Comparison of ENCODE assay signal across 25 cellular contexts in the genomic region with DNA sequence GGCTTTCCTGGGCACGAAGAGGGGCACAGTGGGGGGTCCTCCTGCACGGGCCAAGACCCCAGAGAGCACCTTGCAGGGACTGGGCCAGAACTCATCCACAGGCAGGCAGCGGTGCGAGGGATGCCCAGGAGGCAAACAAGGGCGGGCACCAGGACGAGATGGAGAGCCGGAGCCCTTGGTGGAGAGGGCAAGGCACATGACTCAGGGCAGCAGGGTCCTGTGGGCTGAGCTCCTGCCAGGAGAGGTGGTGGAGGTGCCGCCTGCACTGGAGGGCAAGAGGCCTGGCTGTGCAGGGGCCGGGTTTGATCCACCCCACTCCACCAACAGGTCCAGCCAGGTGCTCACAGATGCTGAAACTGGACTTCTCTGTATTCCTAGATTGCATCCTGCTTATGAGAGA.
DNase-seq lines count a peak whose midpoint lies in the region; ATAC-seq, FAIRE-seq and TF ChIP-seq lines count a peak whose summit lies in the region.
"Had no signal": no experiment of that assay in that cellular context is flagged by ENCODE, and none has a peak within 500 bp of the region (broad histone marks: within the 10 kb centered on the region; RNA-seq: fewer than 3 reads in every experiment).

No MANE protein-coding gene starts in this region.

- H3K4me3 Mint-ChIP-seq in endothelial cell (ENCODE audit: unreplicated experiment): no peak overlapping the region
- H3K4me3 Mint-ChIP-seq: CD14-positive monocyte; CD4-positive, CD25-positive, alpha-beta regulatory T cell; CD8-positive, alpha-beta T cell had no signal

- H3K4me3 ChIP-seq in left lung: no peak overlapping the region
- no peak overlapping the region for H3K4me3 ChIP-seq in neuronal stem cell (ENCODE audit: low read length in 2 of 2)
- no peak overlapping the region for H3K4me3 ChIP-seq in spleen
- no peak overlapping the region for H3K4me3 ChIP-seq in upper lobe of right lung
- H3K4me3 ChIP-seq in kidney (ENCODE audit: low read length in 2 of 2): no peak overlapping the region
- H3K4me3 ChIP-seq: BLaER1 had no signal

- no peak overlapping the region for H3K14ac ChIP-seq in neuronal stem cell (ENCODE audit: low read length)

- H3K4me1 Mint-ChIP-seq in endothelial cell (ENCODE audit: unreplicated experiment): no peaks in the 10 kb centered on the region
- H3K4me1 Mint-ChIP-seq: CD14-positive monocyte; CD4-positive, CD25-positive, alpha-beta regulatory T cell had no signal

- H3K9me3 Mint-ChIP-seq in endothelial cell (ENCODE audit: unreplicated experiment): peaks cover 56% of the 10 kb centered on the region
- H3K9me3 Mint-ChIP-seq: CD8-positive, alpha-beta T cell had no signal

- no peak overlapping the region for H2BK12ac ChIP-seq in neuronal stem cell (ENCODE audit: low read length)

- no peak overlapping the region for H3K4ac ChIP-seq in neuronal stem cell (ENCODE audit: low read length)

- no peak overlapping the region for H3K23ac ChIP-seq in neuronal stem cell (ENCODE audit: low read depth, low read length, poor library complexity)

- H4K91ac ChIP-seq in neuronal stem cell (ENCODE audit: low read depth, low read length, poor library complexity): no peak overlapping the region

- H2BK5ac ChIP-seq in neuronal stem cell (ENCODE audit: low read length): no peak overlapping the region

- no peaks in the 10 kb centered on the region for H3K79me1 ChIP-seq in neuronal stem cell (ENCODE audit: low read depth, low read length)

- H2BK15ac ChIP-seq in neuronal stem cell (ENCODE audit: low read length): peak overlapping the region; percentile 59

- H3K4me2 ChIP-seq in neuronal stem cell (ENCODE audit: insufficient read depth, low read length, poor library complexity, severe bottlenecking): no peak overlapping the region
- H3K4me2 ChIP-seq: BLaER1 had no signal

- H3K9ac ChIP-seq in neuronal stem cell (ENCODE audit: low read depth, low read length, poor library complexity): no peak overlapping the region
- H3K9ac ChIP-seq in kidney (ENCODE audit: low read length in 2 of 2): no peak overlapping the region
- H3K9ac ChIP-seq: BLaER1 had no signal

- peaks cover 21% of the 10 kb centered on the region for H3K27me3 Mint-ChIP-seq in endothelial cell (ENCODE audit: unreplicated experiment)
- H3K27me3 Mint-ChIP-seq: CD4-positive, CD25-positive, alpha-beta regulatory T cell had no signal

- DNase-seq in left lung (peak; percentile 4 to 60), neuronal stem cell (ENCODE audit: low spot score) (no peak), spleen (peak; percentile 72), upper lobe of right lung (peak; percentile 55), kidney (no peak), endothelial cell (ENCODE audit: low spot score) (no peak), NCI-H446 (lab: John Stamatoyannopoulos, UW) (no peak), NCI-H2171 (lab: John Stamatoyannopoulos, UW) (no peak)
- DNase-seq: 8988T; ACHN; BE2C; C1 segment of cervical spinal cord; Caco-2; Calu3; CD4-positive, CD25-positive, alpha-beta regulatory T cell; CD8-positive, alpha-beta T cell; DMS79 treated with DMSO at 0.1 percent for 48 hours; GF-D8 had no signal

- TF ChIP-seq POLR2A in spleen (IDR thresholded peaks at IDR 0.05): no peak

- intact Hi-C loops in left lung (cut with DNase I): no loop called here
- intact Hi-C loops in spleen (cut with DNase I; ENCODE audit: low total_unique reads): no loop called here
- intact Hi-C loops in upper lobe of right lung (cut with DNase I): no loop called here
- intact Hi-C loops in kidney (cut with DNase I): no loop called here

- ATAC-seq in left lung (no peak), upper lobe of right lung (no peak)
- ATAC-seq: CD8-positive, alpha-beta T cell had no signal

- H3K4me1 ChIP-seq in left lung: no peaks in the 10 kb centered on the region
- peaks cover 0 to 5% of the 10 kb centered on the region in 2 donors for H3K4me1 ChIP-seq in neuronal stem cell (ENCODE audit: control insufficient read depth in 2 of 2, insufficient read depth in 1 of 2, low read depth in 1 of 2, low read length in 2 of 2)
- H3K4me1 ChIP-seq in spleen: peaks cover 0 to 5% (median 0%) of the 10 kb centered on the region in 6 donors
- H3K4me1 ChIP-seq in upper lobe of right lung: no peaks in the 10 kb centered on the region
- no peaks in the 10 kb centered on the region for H3K4me1 ChIP-seq in kidney (ENCODE audit: control insufficient read depth in 1 of 2, insufficient read depth in 1 of 2, low read depth in 1 of 2, low read length in 2 of 2)
- H3K4me1 ChIP-seq: BE2C, Caco-2 had no signal

- H2AK5ac ChIP-seq in neuronal stem cell (ENCODE audit: low read depth, low read length): peak overlapping the region; percentile 81

- no peak overlapping the region for H2BK120ac ChIP-seq in neuronal stem cell (ENCODE audit: low read depth, low read length)

- H3K27ac ChIP-seq in left lung (no peak overlapping the region), neuronal stem cell (replicated peaks; ENCODE audit: low read length) (no peak overlapping the region), spleen (no peak overlapping the region), upper lobe of right lung (no peak overlapping the region), kidney (ENCODE audit: low read depth in 2 of 2, low read length in 2 of 2) (no peak overlapping the region)
- H3K27ac ChIP-seq: BLaER1 had no signal

- H3K36me3 ChIP-seq in left lung (no peaks in the 10 kb centered on the region), neuronal stem cell (replicated peaks in 1 of 2; ENCODE audit: control insufficient read depth in 2 of 2, insufficient read depth in 2 of 2, low read length in 2 of 2) (no peaks in the 10 kb centered on the region), spleen (no peaks in the 10 kb centered on the region), upper lobe of right lung (no peaks in the 10 kb centered on the region), kidney (ENCODE audit: control insufficient read depth in 1 of 2, insufficient read depth in 2 of 2, low read length in 2 of 2) (no peaks in the 10 kb centered on the region)
- H3K36me3 ChIP-seq: BE2C had no signal

- H4K8ac ChIP-seq in neuronal stem cell (ENCODE audit: low read depth, low read length): no peak overlapping the region

- peak overlapping the region; percentile 79 for H3K18ac ChIP-seq in neuronal stem cell (ENCODE audit: low read length)

- no peak for FAIRE-seq in kidney (lab: Jason Lieb, UNC)
- FAIRE-seq: A204.1, D721Med, G401.6, GM12891, GM19239 had no signal

- WGBS in neuronal stem cell (ENCODE audit: extremely low coverage in 2 of 2, insufficient read length in 2 of 2, insufficient replicate concordance in 1 of 2), 2 donors: no CpG with 5 or more reads among the region's 9 CpGs
- WGBS in spleen, 5 donors: 74 to 87% (median 83%) methylated on average over 9 of the region's 9 CpGs

- no peak overlapping the region for H2AFZ ChIP-seq in neuronal stem cell (ENCODE audit: low read length)

- no peak for TF ChIP-seq CTCF in left lung (IDR thresholded peaks at IDR 0.05)
- no peak for TF ChIP-seq CTCF in spleen (IDR thresholded peaks at IDR 0.05 in 8 of 11, conservative IDR thresholded peaks at IDR 0.05 in 3 of 11)
- TF ChIP-seq CTCF in upper lobe of right lung (IDR thresholded peaks at IDR 0.05): no peak
- no peak for TF ChIP-seq CTCF in kidney (IDR thresholded peaks at IDR 0.05; ENCODE audit: borderline replicate concordance, extremely low read depth, insufficient read depth)
- no peak for TF ChIP-seq CTCF in endothelial cell (IDR thresholded peaks at IDR 0.05; ENCODE audit: unreplicated experiment)

- no peak overlapping the region for H3K27ac Mint-ChIP-seq in endothelial cell (ENCODE audit: unreplicated experiment)
- H3K27ac Mint-ChIP-seq: CD14-positive monocyte; CD4-positive, CD25-positive, alpha-beta regulatory T cell; CD8-positive, alpha-beta T cell had no signal

- H3K36me3 Mint-ChIP-seq in endothelial cell (ENCODE audit: low read depth, unreplicated experiment): peaks cover 7% of the 10 kb centered on the region
- H3K36me3 Mint-ChIP-seq: CD14-positive monocyte; CD4-positive, CD25-positive, alpha-beta regulatory T cell; CD8-positive, alpha-beta T cell had no signal

- no peaks in the 10 kb centered on the region for H3K9me3 ChIP-seq in left lung
- no peaks in the 10 kb centered on the region for H3K9me3 ChIP-seq in neuronal stem cell (replicated peaks in 1 of 2; ENCODE audit: control insufficient read depth in 2 of 2, insufficient read depth in 1 of 2, low read depth in 1 of 2, low read length in 2 of 2)
- no peaks in the 10 kb centered on the region for H3K9me3 ChIP-seq in spleen
- no peaks in the 10 kb centered on the region for H3K9me3 ChIP-seq in upper lobe of right lung
- no peaks in the 10 kb centered on the region for H3K9me3 ChIP-seq in kidney (ENCODE audit: control insufficient read depth in 1 of 2, low read length in 2 of 2)
- H3K9me3 ChIP-seq: BE2C, BLaER1, Caco-2 had no signal

- H3K27me3 ChIP-seq in left lung: peaks cover 0 to 50% of the 10 kb centered on the region in 2 donors
- no peaks in the 10 kb centered on the region for H3K27me3 ChIP-seq in neuronal stem cell (ENCODE audit: control insufficient read depth in 3 of 3, insufficient read depth in 3 of 3, low read depth in 1 of 3, low read length in 3 of 3)
- peaks cover 0 to 2% (median 0%) of the 10 kb centered on the region in 7 donors for H3K27me3 ChIP-seq in spleen (replicated peaks in 1 of 7)
- no peaks in the 10 kb centered on the region for H3K27me3 ChIP-seq in upper lobe of right lung
- H3K27me3 ChIP-seq: BE2C, BLaER1 had no signal

Comparison
In these comparisons a context has a peak if more than half of its experiments do, and no peak if none do; other contexts are left out.
1. DNase-seq: peak in left lung (2 of 2), spleen (single experiment) and upper lobe of right lung (single experiment); none in neuronal stem cell (single experiment), kidney (single experiment), endothelial cell (single experiment), NCI-H446 (0 of 2) and NCI-H2171 (single experiment).